In genomic region chr7:41640487-41640886, GRCh38 we compare ENCODE assay signal across 25 cellular contexts.
"Had no signal": no experiment of that assay in that cellular context is flagged by ENCODE, and none has a peak within 500 bp of the region (broad histone marks: within the 10 kb centered on the region; RNA-seq: fewer than 3 reads in every experiment).

No MANE protein-coding gene starts in this region.

- H3K36me3 Mint-ChIP-seq: activated naive CD8-positive, alpha-beta T cell treated with anti-CD3 and anti-CD28 coated beads for 36 hours; immature natural killer cell; memory B cell; naive thymus-derived CD4-positive, alpha-beta T cell had no signal

- DNase-seq: activated CD4-positive, alpha-beta T cell treated with anti-CD3 and anti-CD28 coated beads for 48 hours; activated CD4-positive, CD25-positive, alpha-beta regulatory T cell; activated CD8-positive, alpha-beta T cell treated with anti-CD3 and anti-CD28 coated beads for 36 hours; activated naive CD4-positive, alpha-beta T cell; activated naive CD8-positive, alpha-beta T cell treated with anti-CD3 and anti-CD28 coated beads for 36 hours; activated T-cell treated with anti-CD3 and anti-CD28 coated beads, Interleukin-2, amount 50 U/mL, for 1 hour; amniotic stem cell; body of pancreas; caudate nucleus; endodermal cell; immature natural killer cell; kidney glomerular epithelial cell; naive thymus-derived CD4-positive, alpha-beta T cell; pancreas; stimulated activated CD4-positive, alpha-beta T cell treated with anti-CD3 and anti-CD28 coated beads, Interleukin-12 subunit alpha, Interleukin-12 subunit beta, amount 100 ng/mL, for 4 hours; stimulated activated CD4-positive, alpha-beta T cell treated with anti-CD3 and anti-CD28 coated beads, Interleukin-1b, Interleukin-23, amount 100 ng/mL, for 48 hours; stimulated activated naive CD4-positive, alpha-beta T cell treated with Interleukin-2 at 50 U/mL for 16 hours; substantia nigra; T-helper 1 cell; T1000; tibial artery; uterus had no signal

- H3K4me1 ChIP-seq: body of pancreas, pancreas, tibial artery, uterus had no signal

- H3K27ac ChIP-seq: body of pancreas, epithelial cell of prostate, pancreas, tibial artery, uterus had no signal

- H3K27ac Mint-ChIP-seq: activated CD8-positive, alpha-beta T cell treated with anti-CD3 and anti-CD28 coated beads for 36 hours; activated naive CD8-positive, alpha-beta T cell treated with anti-CD3 and anti-CD28 coated beads for 36 hours; activated T-helper 17 cell treated with anti-CD3 and anti-CD28 coated beads, Interleukin-2, amount 50 U/mL, for 72 hours; endodermal cell; immature natural killer cell; memory B cell; naive thymus-derived CD4-positive, alpha-beta T cell had no signal

- H3K36me3 ChIP-seq: pancreas, tibial artery, uterus had no signal

- ATAC-seq: activated CD8-positive, alpha-beta T cell treated with anti-CD3 and anti-CD28 coated beads for 36 hours; activated T-helper 17 cell treated with anti-CD3 and anti-CD28 coated beads, Interleukin-2, amount 50 U/mL, for 72 hours; body of pancreas; naive thymus-derived CD4-positive, alpha-beta T cell; pancreas had no signal

- H3K27me3 ChIP-seq: body of pancreas, pancreas, tibial artery, uterus had no signal

- H3K4me3 ChIP-seq: body of pancreas, pancreas, tibial artery, uterus had no signal

- H3K9me3 ChIP-seq: body of pancreas, pancreas, tibial artery, uterus had no signal

- H3K4me3 Mint-ChIP-seq: activated CD8-positive, alpha-beta T cell treated with anti-CD3 and anti-CD28 coated beads for 36 hours; activated naive CD8-positive, alpha-beta T cell treated with anti-CD3 and anti-CD28 coated beads for 36 hours; activated T-helper 17 cell treated with anti-CD3 and anti-CD28 coated beads, Interleukin-2, amount 50 U/mL, for 72 hours; endodermal cell; immature natural killer cell; memory B cell; naive thymus-derived CD4-positive, alpha-beta T cell had no signal

- H3K27me3 Mint-ChIP-seq: activated CD8-positive, alpha-beta T cell treated with anti-CD3 and anti-CD28 coated beads for 36 hours; activated naive CD8-positive, alpha-beta T cell treated with anti-CD3 and anti-CD28 coated beads for 36 hours; activated T-helper 17 cell treated with anti-CD3 and anti-CD28 coated beads, Interleukin-2, amount 50 U/mL, for 72 hours; naive thymus-derived CD4-positive, alpha-beta T cell had no signal

- H3K4me1 Mint-ChIP-seq: activated naive CD8-positive, alpha-beta T cell treated with anti-CD3 and anti-CD28 coated beads for 36 hours; activated T-helper 17 cell treated with anti-CD3 and anti-CD28 coated beads, Interleukin-2, amount 50 U/mL, for 72 hours; endodermal cell; immature natural killer cell; memory B cell; naive thymus-derived CD4-positive, alpha-beta T cell had no signal

- H3K9me3 Mint-ChIP-seq: activated naive CD8-positive, alpha-beta T cell treated with anti-CD3 and anti-CD28 coated beads for 36 hours; activated T-helper 17 cell treated with anti-CD3 and anti-CD28 coated beads, Interleukin-2, amount 50 U/mL, for 72 hours; endodermal cell; memory B cell had no signal
